In genomic region chr16:57264950-57265371, GRCh38 we compare ENCODE assay signal across 13 cellular contexts. TPM values are rescaled to one million over a fixed set of nuclear protein-coding genes. Genes with fewer than 3 reads are reported as not detected.
DNase-seq lines count a peak whose midpoint lies in the region; ATAC-seq, FAIRE-seq and TF ChIP-seq lines count a peak whose summit lies in the region.
"Had no signal": no experiment of that assay in that cellular context is flagged by ENCODE, and none has a peak within 500 bp of the region (broad histone marks: within the 10 kb centered on the region; RNA-seq: fewer than 3 reads in every experiment).

No MANE protein-coding gene starts in this region.

- H3K27me3 Mint-ChIP-seq in T-cell (no peaks in the 10 kb centered on the region), neural progenitor cell (ENCODE audit: insufficient read depth, low read depth) (peaks cover 5% of the 10 kb centered on the region)

- POLR2A ChIA-PET in T-cell (lab: Charles Lee): no interaction called here

- H3K4me1 Mint-ChIP-seq in T-cell: peaks cover 44 to 62% (median 51%) of the 10 kb centered on the region in 3 donors
- H3K4me1 Mint-ChIP-seq in neural progenitor cell: peaks cover 34% of the 10 kb centered on the region

- H3F3A ChIP-seq in neural progenitor cell (ENCODE audit: low read depth): peaks cover 14% of the 10 kb centered on the region

- no peak overlapping the region for H3K4me2 ChIP-seq in neural progenitor cell

- peak overlapping the region in 1 of 3 donors; percentile 55 for H3K4me3 Mint-ChIP-seq in T-cell
- H3K4me3 Mint-ChIP-seq in neural progenitor cell: no peak overlapping the region

- no peak overlapping the region for H3K4me3 ChIP-seq in kidney (ENCODE audit: low read length in 2 of 2)
- no peak overlapping the region for H3K4me3 ChIP-seq in skin epidermis
- no peak overlapping the region for H3K4me3 ChIP-seq in neural progenitor cell
- H3K4me3 ChIP-seq: ascending aorta had no signal

- peaks cover 35 to 38% of the 10 kb centered on the region in 2 donors for H3K4me1 ChIP-seq in kidney (ENCODE audit: control insufficient read depth in 1 of 2, insufficient read depth in 1 of 2, low read depth in 1 of 2, low read length in 2 of 2)
- H3K4me1 ChIP-seq in neural progenitor cell: peaks cover 26% of the 10 kb centered on the region

- FAIRE-seq in kidney (lab: Jason Lieb, UNC): no peak

- no peaks in the 10 kb centered on the region for H4K20me1 ChIP-seq in neural progenitor cell (ENCODE audit: low read depth)

- no peak for TF ChIP-seq CTCF in kidney (IDR thresholded peaks at IDR 0.05; ENCODE audit: borderline replicate concordance, extremely low read depth, insufficient read depth)
- no peak for TF ChIP-seq CTCF in neural progenitor cell (IDR thresholded peaks at IDR 0.05)

- no peaks in the 10 kb centered on the region for H3K27me3 ChIP-seq in neural progenitor cell
- H3K27me3 ChIP-seq: ascending aorta had no signal

- peak in 1 of 4 experiments; percentile 15 for ATAC-seq in T-cell (replicated peaks in 1 of 4)
- no peak for ATAC-seq in GM21825 (IDR thresholded peaks at IDR 0.05; ENCODE audit: unreplicated experiment)

- intact Hi-C loops in kidney (cut with DNase I): no loop called here

- H3K36me3 Mint-ChIP-seq in T-cell (no peaks in the 10 kb centered on the region), neural progenitor cell (no peaks in the 10 kb centered on the region)

- no peak overlapping the region for H2AFZ ChIP-seq in neural progenitor cell (replicated peaks)

- no peak overlapping the region for H3K9ac ChIP-seq in kidney (ENCODE audit: low read length in 2 of 2)
- no peak overlapping the region for H3K9ac ChIP-seq in neural progenitor cell

- H3K27ac ChIP-seq in kidney (ENCODE audit: low read depth in 2 of 2, low read length in 2 of 2): peak overlapping the region; percentile 71 to 85
- peak overlapping the region in 13 of 21 experiments; percentile 3 to 83 (median 58) for H3K27ac ChIP-seq in skin epidermis
- H3K27ac ChIP-seq in neural progenitor cell: no peak overlapping the region
- H3K27ac ChIP-seq: ascending aorta, WERI-Rb-1 had no signal

- H3K36me3 ChIP-seq in kidney (ENCODE audit: control insufficient read depth in 1 of 2, insufficient read depth in 2 of 2, low read length in 2 of 2) (no peaks in the 10 kb centered on the region), neural progenitor cell (no peaks in the 10 kb centered on the region)
- H3K36me3 ChIP-seq: ascending aorta, WERI-Rb-1 had no signal

- no peaks in the 10 kb centered on the region for H3K79me2 ChIP-seq in neural progenitor cell (ENCODE audit: low read depth)

- no peaks in the 10 kb centered on the region for H3K9me3 Mint-ChIP-seq in T-cell
- H3K9me3 Mint-ChIP-seq in neural progenitor cell: no peaks in the 10 kb centered on the region

- DNase-seq in DMS153 (lab: John Stamatoyannopoulos, UW) (peak; percentile 19), T-cell (peak in 12 of 34 experiments; percentile 8 to 62 (median 31)), kidney (peak; percentile 93), neural progenitor cell (ENCODE audit: low spot score) (no peak), NCI-H226 (no peak)
- DNase-seq: activated T-cell treated with anti-CD3 and anti-CD28 coated beads, Interleukin-2, amount 50 U/mL, for 48 hours; glutamatergic neuron; NCI-H1417 treated with DMSO at 0.1 percent for 48 hours; stimulated activated CD4-positive, alpha-beta T cell treated with anti-CD3 and anti-CD28 coated beads, Interleukin-1b, Interleukin-23, amount 100 ng/mL, for 48 hours; WERI-Rb-1 had no signal

- H3K9me3 ChIP-seq in kidney (ENCODE audit: control insufficient read depth in 1 of 2, low read length in 2 of 2) (no peaks in the 10 kb centered on the region), neural progenitor cell (ENCODE audit: low read depth) (no peaks in the 10 kb centered on the region)
- H3K9me3 ChIP-seq: ascending aorta had no signal

- CTCF ChIA-PET in T-cell (lab: Charles Lee): interaction anchor here in 1 of 2 donors (0.6 kb wide), 1 partner anchor 10 kb away, joined by 3 read pairs; no protein-coding TSS in a partner anchor

- H3K27ac Mint-ChIP-seq in T-cell (peak overlapping the region; percentile 88 to 97), neural progenitor cell (no peak overlapping the region)

RNA-seq across cellular contexts. Expression of gene PLLP, which starts 19.5 kb away (rescaled TPM):
- 1 to 10 TPM; 1.4 to 4.3 (median 3.3) TPM for total RNA-seq in T-cell
- 64.4 TPM for total RNA-seq in kidney
- 83.8 TPM for polyA plus RNA-seq in kidney (ENCODE audit: insufficient read depth, low read depth, low replicate concordance)
- 0.86 and 1.6 TPM in 2 replicates for total RNA-seq in neural progenitor cell (ENCODE audit: low replicate concordance)

RNA-seq across cellular contexts. Expression of gene ARL2BP, which starts 19.9 kb away (rescaled TPM):
- total RNA-seq in T-cell: 10 to 100 TPM; 34.6 to 62.2 (median 48.4) TPM
- 61.5 TPM for total RNA-seq in kidney
- polyA plus RNA-seq in kidney (ENCODE audit: insufficient read depth, low read depth, low replicate concordance): 53.9 TPM
- 36.1 and 41.5 TPM in 2 replicates for total RNA-seq in neural progenitor cell (ENCODE audit: low replicate concordance)

Comparison
In these comparisons a context has a peak if more than half of its experiments do, and no peak if none do; other contexts are left out.
1. DNase-seq: peak in DMS153 (single experiment) and kidney (single experiment); none in neural progenitor cell (single experiment) and NCI-H226 (single experiment).
2. RNA of gene PLLP, which starts 19.5 kb away (total RNA-seq): 64.4 TPM in kidney (single experiment); 1.4 to 4.3 TPM in T-cell and 0.86 to 1.6 TPM in neural progenitor cell; every median in the first group is over 10 times any median in the second.